9 cellular contexts compared by ENCODE assay signal in the genomic region with DNA sequence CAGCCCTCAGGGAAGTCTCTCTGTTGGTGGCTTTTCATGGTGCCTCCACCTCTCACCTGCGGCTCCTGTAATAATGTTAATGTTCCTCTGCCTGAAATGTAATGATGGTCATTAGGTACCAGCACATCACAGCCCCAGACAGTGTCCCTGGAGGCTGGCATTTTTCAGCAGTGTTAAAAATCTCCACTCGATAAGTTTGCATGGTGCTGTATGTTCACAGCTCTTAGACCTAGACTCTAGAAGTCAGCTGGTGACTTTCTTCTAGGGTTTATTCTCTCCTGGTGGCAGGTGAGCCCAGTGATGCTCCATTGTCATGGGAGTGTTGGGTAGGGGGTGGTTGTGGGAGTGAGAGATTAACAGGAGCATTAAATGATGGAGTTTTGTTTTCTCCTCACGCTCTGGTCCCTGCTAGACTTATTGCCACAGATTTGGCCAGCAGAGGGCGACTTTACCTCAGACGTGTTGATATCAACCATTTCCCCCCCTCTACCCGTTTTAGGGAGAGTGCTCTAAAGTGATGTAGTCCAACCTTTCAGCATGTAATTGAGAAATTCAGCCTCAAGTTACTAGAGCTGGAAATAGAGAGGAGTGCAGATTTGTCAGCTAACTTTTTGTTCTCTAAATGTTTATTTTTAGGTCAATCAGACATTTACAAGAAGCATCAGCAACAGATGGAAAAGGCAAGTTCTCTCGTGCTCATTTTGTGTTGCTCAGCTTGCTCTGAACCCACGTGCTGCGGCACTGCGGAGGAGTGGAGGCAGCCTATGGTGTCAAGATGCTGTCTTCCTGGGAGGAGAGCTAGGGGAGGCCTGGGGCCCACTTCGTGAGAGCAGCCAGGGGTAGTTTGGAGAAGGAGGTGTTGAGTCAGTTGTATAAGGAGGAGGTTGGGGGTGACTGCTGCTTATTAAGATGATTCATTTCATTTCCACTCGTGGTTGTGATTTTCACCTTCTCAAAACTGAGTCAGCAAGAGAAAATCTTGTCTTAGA. TPM values are rescaled to one million over a fixed set of nuclear protein-coding genes. Genes with fewer than 3 reads are reported as not detected.
DNase-seq lines count a peak whose midpoint lies in the region; ATAC-seq, FAIRE-seq and TF ChIP-seq lines count a peak whose summit lies in the region.
"Had no signal": no experiment of that assay in that cellular context is flagged by ENCODE, and none has a peak within 500 bp of the region (broad histone marks: within the 10 kb centered on the region; RNA-seq: fewer than 3 reads in every experiment).

No MANE protein-coding gene starts in this region.

- H3K4me1 ChIP-seq in PC-9 (replicated peaks; ENCODE audit: insufficient read depth): no peaks in the 10 kb centered on the region

- no peaks in the 10 kb centered on the region for H3K27me3 Mint-ChIP-seq in IgD-negative memory B cell
- H3K27me3 Mint-ChIP-seq in natural killer cell treated with Interleukin-12 subunit alpha and Interleukin-12 subunit beta and Interleukin-15 and Interleukin-18, amount 100 ng/mL, for 72 hours: no peaks in the 10 kb centered on the region

- DNase-seq in D721Med (ENCODE audit: insufficient read length, low spot score): no peak
- DNase-seq in PC-9: peak in 1 of 2 experiments; percentile 69
- DNase-seq in activated T-cell treated with anti-CD3 and anti-CD28 coated beads, Interleukin-2, amount 50 U/mL, for 48 hours: peak; percentile 88 to 90
- DNase-seq in fibroblast of gingiva (ENCODE audit: low read depth): peak; percentile 82
- DNase-seq in natural killer cell treated with Interleukin-12 subunit alpha and Interleukin-12 subunit beta and Interleukin-15 and Interleukin-18, amount 100 ng/mL, for 72 hours (ENCODE audit: low spot score): peak; percentile 77
- DNase-seq in stimulated activated naive CD4-positive, alpha-beta T cell (lab: John Stamatoyannopoulos, UW): peak; percentile 58 to 85 (median 76)

- no peaks in the 10 kb centered on the region for H3K9me3 Mint-ChIP-seq in IgD-negative memory B cell
- H3K9me3 Mint-ChIP-seq in natural killer cell treated with Interleukin-12 subunit alpha and Interleukin-12 subunit beta and Interleukin-15 and Interleukin-18, amount 100 ng/mL, for 72 hours: no peaks in the 10 kb centered on the region

- H3K27ac ChIP-seq in PC-9: no peak overlapping the region

- BruUV-seq in PC-9 (replicated peaks; lab: Mats Ljungman, UMichigan): no TSS peak

- H3K36me3 ChIP-seq in PC-9 (ENCODE audit: low read depth): no peaks in the 10 kb centered on the region

- peak overlapping the region in 2 of 3 donors; percentile 60 to 71 for H3K27ac Mint-ChIP-seq in IgD-negative memory B cell
- H3K27ac Mint-ChIP-seq in natural killer cell treated with Interleukin-12 subunit alpha and Interleukin-12 subunit beta and Interleukin-15 and Interleukin-18, amount 100 ng/mL, for 72 hours: peak overlapping the region; percentile 76 to 88

- no peak overlapping the region for H3K4me3 Mint-ChIP-seq in IgD-negative memory B cell
- H3K4me3 Mint-ChIP-seq in natural killer cell treated with Interleukin-12 subunit alpha and Interleukin-12 subunit beta and Interleukin-15 and Interleukin-18, amount 100 ng/mL, for 72 hours: peak overlapping the region; percentile 83

- H3F3A ChIP-seq in PC-9 (ENCODE audit: insufficient read depth, low read depth): peaks cover 14% of the 10 kb centered on the region; the same call in 1 of the 2 replicates

- POLR2A ChIA-PET in PC-9 (lab: Charles Lee; ENCODE audit: unreplicated experiment): no interaction called here

- H3K4me3 ChIP-seq in PC-9: no peak overlapping the region

- no peaks in the 10 kb centered on the region for H3K79me2 ChIP-seq in PC-9 (ENCODE audit: low read depth)

- CTCF ChIA-PET in PC-9 (lab: Charles Lee): interaction anchor here (0.6 to 0.7 kb wide), 3 partner anchors 158 to 342 kb away, joined by 3 to 7 read pairs (median 7); no protein-coding TSS in a partner anchor

- H3K9me3 ChIP-seq in PC-9 (ENCODE audit: insufficient read depth, low read depth): no peaks in the 10 kb centered on the region

- no peak overlapping the region for H3K4me2 ChIP-seq in PC-9

- no peak for FAIRE-seq in D721Med (lab: Jason Lieb, UNC)
- FAIRE-seq: colon had no signal

- H3K9me2 ChIP-seq in PC-9 (ENCODE audit: insufficient read depth): no peaks in the 10 kb centered on the region

- intact Hi-C loops in PC-9 (cut with micrococcal nuclease; ENCODE audit: unreplicated experiment): loop anchor here (1.0 to 5.0 kb wide), 5 partner anchors 129 to 575 kb away; no protein-coding TSS in a partner anchor

- peaks cover 3% of the 10 kb centered on the region for H3K36me3 Mint-ChIP-seq in IgD-negative memory B cell
- peaks cover 6% of the 10 kb centered on the region for H3K36me3 Mint-ChIP-seq in natural killer cell treated with Interleukin-12 subunit alpha and Interleukin-12 subunit beta and Interleukin-15 and Interleukin-18, amount 100 ng/mL, for 72 hours

- TF ChIP-seq CTCF in D721Med (IDR thresholded peaks at IDR 0.05; ENCODE audit: insufficient read depth, missing control alignments): peak; percentile 92
- TF ChIP-seq CTCF in PC-9 (conservative IDR thresholded peaks at IDR 0.05): peak; percentile 89

- H2AFZ ChIP-seq in PC-9: no peak overlapping the region

- ATAC-seq in natural killer cell treated with Interleukin-12 subunit alpha and Interleukin-12 subunit beta and Interleukin-15 and Interleukin-18, amount 100 ng/mL, for 72 hours: peak; percentile 89 to 90
- ATAC-seq in HG03460 (IDR thresholded peaks at IDR 0.05; ENCODE audit: unreplicated experiment): no peak

- H4K20me1 ChIP-seq in PC-9 (ENCODE audit: insufficient read depth): no peaks in the 10 kb centered on the region

- H3K27me3 ChIP-seq in PC-9 (ENCODE audit: insufficient read depth, low read depth): no peaks in the 10 kb centered on the region

- peaks cover 0 to 9% (median 5%) of the 10 kb centered on the region in 3 donors for H3K4me1 Mint-ChIP-seq in IgD-negative memory B cell
- peaks cover 40 to 46% of the 10 kb centered on the region in 2 donors for H3K4me1 Mint-ChIP-seq in natural killer cell treated with Interleukin-12 subunit alpha and Interleukin-12 subunit beta and Interleukin-15 and Interleukin-18, amount 100 ng/mL, for 72 hours (ENCODE audit: low read depth in 2 of 2)

RNA-seq across cellular contexts. Expression of a gene that starts 53.4 kb away (rescaled TPM):
- polyA plus RNA-seq in IgD-negative memory B cell: 2.1 TPM
- total RNA-seq in PC-9 (2021): 66.4 and 77.4 TPM in 2 replicates
- total RNA-seq in natural killer cell treated with Interleukin-12 subunit alpha and Interleukin-12 subunit beta and Interleukin-15 and Interleukin-18, amount 100 ng/mL, for 72 hours: 10 to 100 TPM; 32.6 to 32.8 TPM
